Comparison of ENCODE assay signal across 1 cellular context in the genomic region with DNA sequence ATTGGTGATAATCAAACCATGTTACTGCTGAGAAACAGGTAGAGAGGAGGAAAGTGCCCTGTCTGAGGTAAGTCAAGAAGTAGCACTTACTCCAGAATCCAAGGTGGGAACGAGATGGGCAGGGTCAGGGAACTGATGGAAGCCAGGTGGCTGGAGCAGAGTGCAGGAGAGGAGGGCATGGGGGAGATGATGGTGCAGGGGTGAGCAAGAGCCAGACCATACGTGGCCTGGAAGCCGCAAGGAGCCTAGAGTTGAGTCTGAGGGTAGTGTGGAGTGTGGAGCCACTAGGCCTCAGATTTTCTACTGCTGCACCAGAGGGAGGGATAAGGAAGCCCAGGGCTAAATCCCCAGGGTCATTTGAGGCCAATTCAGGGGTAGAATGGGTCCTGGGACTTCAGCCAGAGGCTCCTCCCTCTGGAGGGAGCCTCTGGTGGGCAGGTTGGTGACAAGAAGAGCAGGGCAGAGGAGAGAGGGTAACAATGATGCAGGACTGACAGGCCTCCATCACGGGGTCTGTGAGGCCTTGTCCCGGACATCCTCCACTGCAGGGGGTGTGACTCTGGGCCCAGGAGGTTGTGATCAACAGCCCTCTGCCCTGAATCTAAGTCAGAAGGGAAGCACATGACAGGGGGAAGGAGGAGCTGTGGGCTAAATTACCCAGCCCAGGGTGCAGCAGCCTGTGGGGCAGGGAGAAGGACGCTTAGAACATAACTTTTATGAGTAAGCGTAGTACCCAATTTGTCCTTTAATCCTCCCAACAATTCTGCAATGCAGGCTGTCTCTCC.
TF ChIP-seq lines count a peak whose summit lies in the region.

No MANE protein-coding gene starts in this region.

TF ChIP-seq in WTC11, 78 proteins besides CTCF, POLR2A, EP300 and RAD21 (continued from another document):
- TF ChIP-seq, protein P1, sequence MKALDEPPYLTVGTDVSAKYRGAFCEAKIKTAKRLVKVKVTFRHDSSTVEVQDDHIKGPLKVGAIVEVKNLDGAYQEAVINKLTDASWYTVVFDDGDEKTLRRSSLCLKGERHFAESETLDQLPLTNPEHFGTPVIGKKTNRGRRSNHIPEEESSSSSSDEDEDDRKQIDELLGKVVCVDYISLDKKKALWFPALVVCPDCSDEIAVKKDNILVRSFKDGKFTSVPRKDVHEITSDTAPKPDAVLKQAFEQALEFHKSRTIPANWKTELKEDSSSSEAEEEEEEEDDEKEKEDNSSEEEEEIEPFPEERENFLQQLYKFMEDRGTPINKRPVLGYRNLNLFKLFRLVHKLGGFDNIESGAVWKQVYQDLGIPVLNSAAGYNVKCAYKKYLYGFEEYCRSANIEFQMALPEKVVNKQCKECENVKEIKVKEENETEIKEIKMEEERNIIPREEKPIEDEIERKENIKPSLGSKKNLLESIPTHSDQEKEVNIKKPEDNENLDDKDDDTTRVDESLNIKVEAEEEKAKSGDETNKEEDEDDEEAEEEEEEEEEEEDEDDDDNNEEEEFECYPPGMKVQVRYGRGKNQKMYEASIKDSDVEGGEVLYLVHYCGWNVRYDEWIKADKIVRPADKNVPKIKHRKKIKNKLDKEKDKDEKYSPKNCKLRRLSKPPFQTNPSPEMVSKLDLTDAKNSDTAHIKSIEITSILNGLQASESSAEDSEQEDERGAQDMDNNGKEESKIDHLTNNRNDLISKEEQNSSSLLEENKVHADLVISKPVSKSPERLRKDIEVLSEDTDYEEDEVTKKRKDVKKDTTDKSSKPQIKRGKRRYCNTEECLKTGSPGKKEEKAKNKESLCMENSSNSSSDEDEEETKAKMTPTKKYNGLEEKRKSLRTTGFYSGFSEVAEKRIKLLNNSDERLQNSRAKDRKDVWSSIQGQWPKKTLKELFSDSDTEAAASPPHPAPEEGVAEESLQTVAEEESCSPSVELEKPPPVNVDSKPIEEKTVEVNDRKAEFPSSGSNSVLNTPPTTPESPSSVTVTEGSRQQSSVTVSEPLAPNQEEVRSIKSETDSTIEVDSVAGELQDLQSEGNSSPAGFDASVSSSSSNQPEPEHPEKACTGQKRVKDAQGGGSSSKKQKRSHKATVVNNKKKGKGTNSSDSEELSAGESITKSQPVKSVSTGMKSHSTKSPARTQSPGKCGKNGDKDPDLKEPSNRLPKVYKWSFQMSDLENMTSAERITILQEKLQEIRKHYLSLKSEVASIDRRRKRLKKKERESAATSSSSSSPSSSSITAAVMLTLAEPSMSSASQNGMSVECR (CRISPR knock-in tag; IDR thresholded peaks at IDR 0.05; ENCODE audit: borderline replicate concordance), result no peak
- TF ChIP-seq ELF4 (CRISPR knock-in tag; IDR thresholded peaks at IDR 0.05; ENCODE audit: low read depth), result no peak
- no peak for TF ChIP-seq ZNF263 (CRISPR knock-in tag; IDR thresholded peaks at IDR 0.05; ENCODE audit: low read depth)
- no peak for TF ChIP-seq ZNF423 (CRISPR knock-in tag; IDR thresholded peaks at IDR 0.05)
- TF ChIP-seq E2F5 (CRISPR knock-in tag; IDR thresholded peaks at IDR 0.05), result no peak
- no peak for TF ChIP-seq ZNF121 (CRISPR knock-in tag; IDR thresholded peaks at IDR 0.05)
- no peak for TF ChIP-seq ESRRA (CRISPR knock-in tag; IDR thresholded peaks at IDR 0.05; ENCODE audit: borderline replicate concordance)
- no peak for TF ChIP-seq ZBTB21 (CRISPR knock-in tag; IDR thresholded peaks at IDR 0.05; ENCODE audit: borderline replicate concordance)
